21 cellular contexts compared by ENCODE assay signal in genomic region chr3:41502461-41502860, GRCh38.
"Had no signal": no experiment of that assay in that cellular context is flagged by ENCODE, and none has a peak within 500 bp of the region (broad histone marks: within the 10 kb centered on the region; RNA-seq: fewer than 3 reads in every experiment).

No MANE protein-coding gene starts in this region.

- ATAC-seq: HepG2, Panc1, PC-3 had no signal

- FAIRE-seq: HepG2 had no signal

- DNase-seq: IMR-90, Karpas-422, KG1, MM.1S, NCI-H1092 treated with DMSO at 0.1 percent for 48 hours, NCI-H1417, NCI-H1436 treated with DMSO at 0.1 percent for 48 hours, NCI-H1694, NCI-H187 treated with DMSO at 0.1 percent for 48 hours, NCI-H2029 treated with DMSO at 0.1 percent for 48 hours, NCI-H2171 treated with DMSO at 0.1 percent for 48 hours, NCI-H345, NCI-H524, NCI-H526 treated with DMSO at 0.1 percent for 48 hours, NCI-H774, PC-3, SHP77, SK-N-SH, SW 1271 had no signal
